ENCODE assay signal across 8 cellular contexts in genomic region chr12:26938660-26939185, GRCh38. TPM values are rescaled to one million over a fixed set of nuclear protein-coding genes. Genes with fewer than 3 reads are reported as not detected.
DNase-seq lines count a peak whose midpoint lies in the region; ATAC-seq, FAIRE-seq and TF ChIP-seq lines count a peak whose summit lies in the region.

No MANE protein-coding gene starts in this region.

- DNase-seq in NCI-H1092 (lab: John Stamatoyannopoulos, UW) (peak; percentile 48), NCI-H1092 treated with DMSO at 0.1 percent for 48 hours (lab: John Stamatoyannopoulos, UW) (no peak), NCI-H2171 (lab: John Stamatoyannopoulos, UW) (peak; percentile 26), astrocyte (ENCODE audit: low read depth) (no peak), iPS-NIHi7 (ENCODE audit: extremely low spot score) (peak; percentile 27), MV-4-11 (lab: John Stamatoyannopoulos, UW) (no peak)
- no peak for DNase-seq in stimulated activated naive CD8-positive, alpha-beta T cell treated with anti-CD3 and anti-CD28 coated beads, Interleukin-15, amount 100 ng/mL, for 72 hours

- H3K9me3 ChIP-seq in astrocyte (ENCODE audit: insufficient read depth, low read depth, low read length) = no peaks in the 10 kb centered on the region

- H3K4me1 Mint-ChIP-seq in astrocyte (ENCODE audit: low read depth, unreplicated experiment) = peaks cover 26% of the 10 kb centered on the region
- peaks cover 50% of the 10 kb centered on the region for H3K4me1 Mint-ChIP-seq in stimulated activated naive CD8-positive, alpha-beta T cell treated with anti-CD3 and anti-CD28 coated beads, Interleukin-15, amount 100 ng/mL, for 72 hours

- H4K20me1 ChIP-seq in astrocyte (ENCODE audit: insufficient read depth, low read length) = peaks cover 56% of the 10 kb centered on the region

- no peaks in the 10 kb centered on the region for H3K27me3 ChIP-seq in astrocyte (ENCODE audit: insufficient read depth, low read length)

- H3K36me3 Mint-ChIP-seq in astrocyte (ENCODE audit: low read depth, unreplicated experiment) = peaks cover under 1% of the 10 kb centered on the region

- H3K4me3 Mint-ChIP-seq in astrocyte (ENCODE audit: unreplicated experiment) = peak overlapping the region; percentile 99
- H3K4me3 Mint-ChIP-seq in stimulated activated naive CD8-positive, alpha-beta T cell treated with anti-CD3 and anti-CD28 coated beads, Interleukin-15, amount 100 ng/mL, for 72 hours = peak overlapping the region; percentile 95

- no peaks in the 10 kb centered on the region for H3K36me3 ChIP-seq in astrocyte (ENCODE audit: insufficient read depth, low read length)

- H3K9me3 Mint-ChIP-seq in astrocyte (ENCODE audit: unreplicated experiment) = no peaks in the 10 kb centered on the region
- H3K9me3 Mint-ChIP-seq in stimulated activated naive CD8-positive, alpha-beta T cell treated with anti-CD3 and anti-CD28 coated beads, Interleukin-15, amount 100 ng/mL, for 72 hours = no peaks in the 10 kb centered on the region

- peak overlapping the region; percentile 96 for H3K27ac ChIP-seq in astrocyte (ENCODE audit: low read depth, low read length)

- peak; percentile 15 for ATAC-seq in HG02588 (IDR thresholded peaks at IDR 0.05; ENCODE audit: unreplicated experiment)
- ATAC-seq in stimulated activated naive CD8-positive, alpha-beta T cell treated with anti-CD3 and anti-CD28 coated beads, Interleukin-15, amount 100 ng/mL, for 72 hours = peak; percentile 35

- H3K9ac ChIP-seq in astrocyte (ENCODE audit: low read length) = peak overlapping the region; percentile 97

- no peak for FAIRE-seq in astrocyte (lab: Jason Lieb, UNC)

- H3K27ac Mint-ChIP-seq in astrocyte (ENCODE audit: unreplicated experiment) = peak overlapping the region; percentile 99
- peak overlapping the region; percentile 98 to 99 for H3K27ac Mint-ChIP-seq in stimulated activated naive CD8-positive, alpha-beta T cell treated with anti-CD3 and anti-CD28 coated beads, Interleukin-15, amount 100 ng/mL, for 72 hours

- peak overlapping the region; percentile 97 for H3K4me3 ChIP-seq in astrocyte (ENCODE audit: insufficient read depth, low read depth, low read length)

- H3K27me3 Mint-ChIP-seq in astrocyte (ENCODE audit: low read depth, unreplicated experiment) = no peaks in the 10 kb centered on the region
- H3K27me3 Mint-ChIP-seq in stimulated activated naive CD8-positive, alpha-beta T cell treated with anti-CD3 and anti-CD28 coated beads, Interleukin-15, amount 100 ng/mL, for 72 hours = no peaks in the 10 kb centered on the region

- TF ChIP-seq CTCF in astrocyte (IDR thresholded peaks at IDR 0.05; ENCODE audit: insufficient read depth, low read depth, low read length) = no peak

- H3K4me2 ChIP-seq in astrocyte (ENCODE audit: low read length) = peak overlapping the region; percentile 90

- peak overlapping the region; percentile 92 for H2AFZ ChIP-seq in astrocyte (ENCODE audit: low read depth, low read length)

- peaks cover 26% of the 10 kb centered on the region for H3K4me1 ChIP-seq in astrocyte (ENCODE audit: insufficient read depth, low read length)

- H3K79me2 ChIP-seq in astrocyte (ENCODE audit: insufficient read depth, low read length) = peaks cover 94% of the 10 kb centered on the region

RNA-seq across cellular contexts. Expression of gene FGFR1OP2, which starts 0.5 kb away (rescaled TPM):
- total RNA-seq in astrocyte = 36.7 and 39.2 TPM in 2 replicates

RNA-seq across cellular contexts. Expression of gene INTS13, which starts 0.9 kb away (rescaled TPM):
- total RNA-seq in astrocyte = 29.6 and 33.7 TPM in 2 replicates

Comparison
In these comparisons a context has a peak if more than half of its experiments do, and no peak if none do; other contexts are left out.
1. DNase-seq: peak in NCI-H1092 (single experiment), NCI-H2171 (single experiment) and iPS-NIHi7 (single experiment); none in NCI-H1092 treated with DMSO at 0.1 percent for 48 hours (single experiment), astrocyte (single experiment), stimulated activated naive CD8-positive, alpha-beta T cell treated with anti-CD3 and anti-CD28 coated beads, Interleukin-15, amount 100 ng/mL, for 72 hours (0 of 2) and MV-4-11 (single experiment).